30 cellular contexts compared by ENCODE assay signal in the genomic region with DNA sequence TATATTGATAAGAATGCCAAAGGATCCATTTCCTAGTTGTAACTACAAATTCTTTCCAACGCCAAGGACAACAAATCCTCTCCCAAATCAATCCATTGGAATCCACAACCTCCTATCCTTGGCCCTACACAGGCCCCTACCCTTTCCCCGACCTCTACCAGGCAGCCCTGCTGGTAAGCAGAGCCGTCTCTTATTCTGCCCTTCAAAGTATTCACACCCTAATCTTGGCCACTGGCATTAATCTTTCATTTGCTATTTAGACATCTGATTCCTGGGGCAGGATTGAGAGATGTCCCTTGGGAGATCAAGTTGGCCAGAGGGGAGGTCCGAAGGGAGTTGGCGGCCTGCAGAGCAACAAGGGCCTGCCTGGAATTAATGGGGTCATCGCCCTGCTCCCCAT.
"Had no signal": no experiment of that assay in that cellular context is flagged by ENCODE, and none has a peak within 500 bp of the region (broad histone marks: within the 10 kb centered on the region; RNA-seq: fewer than 3 reads in every experiment).

No MANE protein-coding gene starts in this region.

- H3K4me1 ChIP-seq: breast epithelium had no signal

- H3K36me3 Mint-ChIP-seq: activated naive CD4-positive, alpha-beta T cell treated with anti-CD3 and anti-CD28 coated beads, Interleukin-2, amount 50 U/mL, for 72 hours; brain; WTC11 had no signal

- H3K9me3 Mint-ChIP-seq: activated CD4-positive, alpha-beta memory T cell treated with anti-CD3 and anti-CD28 coated beads, Interleukin-2, amount 10 ng/mL, durations not matched to agents 7 days and 5 days; activated naive CD4-positive, alpha-beta T cell treated with anti-CD3 and anti-CD28 coated beads, Interleukin-2, amount 50 U/mL, for 72 hours; activated T-cell treated with anti-CD3 and anti-CD28 coated beads, Interleukin-2, amount 50 U/mL, for 24 hours; activated T-cell treated with anti-CD3 and anti-CD28 coated beads, Interleukin-2, amount 50 U/mL, for 72 hours; dendritic cell treated with granulocyte-macrophage colony-stimulating factor and Interleukin-4, amounts not matched to agents 40 ng/mL and 50 ng/mL, for 4 days; endodermal cell; WTC11 had no signal

- H3K27ac ChIP-seq: adrenal gland, breast epithelium, cardiac muscle cell, coronary artery, dorsolateral prefrontal cortex had no signal

- H3K27me3 ChIP-seq: adrenal gland, cardiac muscle cell had no signal

- H3K4me3 Mint-ChIP-seq: activated CD4-positive, alpha-beta memory T cell treated with anti-CD3 and anti-CD28 coated beads, Interleukin-2, amount 10 ng/mL, durations not matched to agents 7 days and 5 days; activated CD4-positive, alpha-beta T cell treated with anti-CD3 and anti-CD28 coated beads, Interleukin-2, amount 10 ng/mL, durations not matched to agents 7 days and 5 days; activated naive CD4-positive, alpha-beta T cell treated with anti-CD3 and anti-CD28 coated beads, Interleukin-2, amount 10 ng/mL, durations not matched to agents 7 days and 5 days; activated T-cell treated with anti-CD3 and anti-CD28 coated beads, Interleukin-2, amount 50 U/mL, for 24 hours; activated T-cell treated with anti-CD3 and anti-CD28 coated beads, Interleukin-2, amount 50 U/mL, for 72 hours; brain; dendritic cell treated with granulocyte-macrophage colony-stimulating factor and Interleukin-4, amounts not matched to agents 40 ng/mL and 50 ng/mL, for 4 days; endodermal cell; WTC11 had no signal

- H3K27ac Mint-ChIP-seq: activated CD4-positive, alpha-beta memory T cell treated with anti-CD3 and anti-CD28 coated beads, Interleukin-2, amount 10 ng/mL, durations not matched to agents 7 days and 5 days; activated CD4-positive, alpha-beta T cell treated with anti-CD3 and anti-CD28 coated beads, Interleukin-2, amount 10 ng/mL, durations not matched to agents 7 days and 5 days; activated naive CD4-positive, alpha-beta T cell treated with anti-CD3 and anti-CD28 coated beads, Interleukin-2, amount 10 ng/mL, durations not matched to agents 7 days and 5 days; activated naive CD4-positive, alpha-beta T cell treated with anti-CD3 and anti-CD28 coated beads, Interleukin-2, amount 50 U/mL, for 72 hours; activated T-cell treated with anti-CD3 and anti-CD28 coated beads, Interleukin-2, amount 50 U/mL, for 24 hours; activated T-cell treated with anti-CD3 and anti-CD28 coated beads, Interleukin-2, amount 50 U/mL, for 72 hours; dendritic cell treated with granulocyte-macrophage colony-stimulating factor and Interleukin-4, amounts not matched to agents 40 ng/mL and 50 ng/mL, for 4 days; endodermal cell; WTC11 had no signal

- H3K27me3 Mint-ChIP-seq: activated T-cell treated with anti-CD3 and anti-CD28 coated beads, Interleukin-2, amount 50 U/mL, for 24 hours had no signal

- H3K4me3 ChIP-seq: adrenal gland, breast epithelium, cardiac muscle cell, coronary artery, dorsolateral prefrontal cortex had no signal

- H3K36me3 ChIP-seq: adrenal gland, breast epithelium, cardiac muscle cell had no signal

- DNase-seq: activated CD4-positive, alpha-beta memory T cell treated with anti-CD3 and anti-CD28 coated beads, Interleukin-2, amount 10 ng/mL, durations not matched to agents 7 days and 5 days; activated CD4-positive, alpha-beta T cell treated with anti-CD3 and anti-CD28 coated beads for 1 hour; activated CD4-positive, alpha-beta T cell treated with anti-CD3 and anti-CD28 coated beads for 4 hours; activated CD4-positive, alpha-beta T cell treated with anti-CD3 and anti-CD28 coated beads, Interleukin-2, amount 10 ng/mL, durations not matched to agents 7 days and 5 days; activated CD4-positive, alpha-beta T cell treated with anti-CD3 and anti-CD28 coated beads, Interleukin-2, amount 50 U/mL, for 4 hours; activated CD8-positive, alpha-beta memory T cell treated with anti-CD3 and anti-CD28 coated beads, Interleukin-2, amount 50 U/mL, for 48 hours; activated gamma-delta T cell; activated naive CD4-positive, alpha-beta T cell; activated naive CD4-positive, alpha-beta T cell treated with anti-CD3 and anti-CD28 coated beads, Interleukin-2, amount 10 ng/mL, durations not matched to agents 7 days and 5 days; activated T-cell treated with anti-CD3 and anti-CD28 coated beads for 4 hours; activated T-cell treated with anti-CD3 and anti-CD28 coated beads, Interleukin-2, amount 50 U/mL, for 24 hours; activated T-cell treated with anti-CD3 and anti-CD28 coated beads, Interleukin-2, amount 50 U/mL, for 72 hours; adrenal gland; amygdala; aorta; central memory CD4-positive, alpha-beta T cell; cerebellar nuclear complex; dorsolateral prefrontal cortex; effector memory CD4-positive, alpha-beta T cell; endodermal cell; foreskin fibroblast; head of caudate nucleus; T-helper 2 cell had no signal

- H3K9me3 ChIP-seq: adrenal gland, breast epithelium had no signal
